In genomic region chr6:159008656-159009288, GRCh38 we compare ENCODE assay signal across 8 cellular contexts. TPM values are rescaled to one million over a fixed set of nuclear protein-coding genes. Genes with fewer than 3 reads are reported as not detected.
DNase-seq lines count a peak whose midpoint lies in the region; ATAC-seq and TF ChIP-seq lines count a peak whose summit lies in the region.

No MANE protein-coding gene starts in this region.

- peak overlapping the region; percentile 89 for H3K27ac ChIP-seq in SK-N-MC

- peak overlapping the region; percentile 58 for H3K4me3 ChIP-seq in GM12865 (ENCODE audit: low read depth, low read length)
- H3K4me3 ChIP-seq in SK-N-MC = peak overlapping the region; percentile 13; the same call in 1 of the 2 replicates
- no peak overlapping the region for H3K4me3 ChIP-seq in epithelial cell of proximal tubule (ENCODE audit: low read depth, low read length)

- no peaks in the 10 kb centered on the region for H3K9me3 ChIP-seq in SK-N-MC (ENCODE audit: low read depth, low read length)

- no peaks in the 10 kb centered on the region for H3K36me3 ChIP-seq in SK-N-MC (ENCODE audit: insufficient read depth, low read length)

- peak overlapping the region; percentile 35 for H3K9ac ChIP-seq in SK-N-MC (ENCODE audit: insufficient read length)

- peak; percentile 47 for TF ChIP-seq CTCF in GM12865 (IDR thresholded peaks at IDR 0.05; ENCODE audit: insufficient read depth, low read depth, low read length, missing control alignments)
- TF ChIP-seq CTCF in epithelial cell of proximal tubule (conservative IDR thresholded peaks at IDR 0.05; ENCODE audit: low read depth, low read length) = peak; percentile 51

- ATAC-seq in HG03175 (IDR thresholded peaks at IDR 0.05; ENCODE audit: unreplicated experiment) = peak; percentile 50

- DNase-seq in AG08395 (ENCODE audit: low spot score) (peak; percentile 45), GM12865 (ENCODE audit: low read depth) (peak; percentile 71), SK-N-MC (ENCODE audit: low read depth, low spot score) (no peak), epithelial cell of proximal tubule (ENCODE audit: low read depth) (no peak), pons (ENCODE audit: low spot score) (peak; percentile 48), T1000 (lab: John Stamatoyannopoulos, UW) (no peak)
- DNase-seq in stimulated activated CD4-positive, alpha-beta T cell treated with anti-CD3 and anti-CD28 coated beads, Interleukin-4, amount 100 ng/mL, for 24 hours = no peak

RNA-seq across cellular contexts. Expression of gene RSPH3, which starts 8.8 kb away (rescaled TPM):
- total RNA-seq in epithelial cell of proximal tubule = 3.0 and 5.2 TPM in 2 replicates

RNA-seq across cellular contexts. Expression of gene TAGAP, which starts 36.0 kb away (rescaled TPM):
- 0.12 TPM in 1 of 2 replicates, not detected in the other for total RNA-seq in epithelial cell of proximal tubule

Comparison
In these comparisons a context has a peak if more than half of its experiments do, and no peak if none do; other contexts are left out.
1. DNase-seq: peak in AG08395 (single experiment), GM12865 (single experiment) and pons (single experiment); none in SK-N-MC (single experiment), epithelial cell of proximal tubule (single experiment), T1000 (single experiment) and stimulated activated CD4-positive, alpha-beta T cell treated with anti-CD3 and anti-CD28 coated beads, Interleukin-4, amount 100 ng/mL, for 24 hours (single experiment).